In the genomic region with DNA sequence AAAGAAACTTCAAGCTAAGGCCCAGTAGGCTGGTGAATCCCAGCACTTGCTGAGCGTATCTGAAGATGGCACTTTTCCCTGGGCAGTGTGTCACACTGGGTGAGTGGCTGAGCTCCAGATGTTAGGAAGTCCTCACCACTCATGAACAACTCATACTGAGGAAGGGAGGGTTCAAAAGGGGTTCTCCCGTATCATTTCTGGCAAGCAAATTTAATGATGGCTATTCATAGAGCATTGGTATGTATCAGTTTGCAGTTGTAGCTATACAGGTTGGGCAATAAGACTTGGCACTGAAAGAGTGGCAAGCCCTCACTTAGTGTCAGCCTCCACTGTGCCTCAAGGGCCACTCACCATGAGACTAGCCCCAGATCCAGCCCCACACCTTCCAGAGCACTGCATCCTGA, we compare ENCODE assay signal across 23 cellular contexts. TPM values are rescaled to one million over a fixed set of nuclear protein-coding genes. Genes with fewer than 3 reads are reported as not detected.
DNase-seq lines count a peak whose midpoint lies in the region; ATAC-seq, FAIRE-seq and TF ChIP-seq lines count a peak whose summit lies in the region.
"Had no signal": no experiment of that assay in that cellular context is flagged by ENCODE, and none has a peak within 500 bp of the region (broad histone marks: within the 10 kb centered on the region; RNA-seq: fewer than 3 reads in every experiment).

No MANE protein-coding gene starts in this region.

- TF ChIP-seq EP300 in HepG2 (IDR thresholded peaks at IDR 0.05; ENCODE audit: low read depth in 2 of 2, low read length in 2 of 2) = no peak
- TF ChIP-seq EP300 in HepG2 (CRISPR knock-in tag; IDR thresholded peaks at IDR 0.05; ENCODE audit: borderline replicate concordance) = no peak
- no peak for TF ChIP-seq EP300 in stomach (IDR thresholded peaks at IDR 0.05)

- H3K9ac ChIP-seq in HepG2 (ENCODE audit: insufficient read depth, low read depth, low read length) = no peak overlapping the region

- H3K9me3 ChIP-seq in right lobe of liver (no peaks in the 10 kb centered on the region), HepG2 (ENCODE audit: low read length) (no peaks in the 10 kb centered on the region), stomach (no peaks in the 10 kb centered on the region)
- H3K9me3 ChIP-seq: A549, heart right ventricle, vagina had no signal

- no TSS peak for BruUV-seq in HepG2 (replicated peaks; lab: Mats Ljungman, UMichigan)

- no peak for TF ChIP-seq RAD21 in HepG2 (CRISPR knock-in tag; IDR thresholded peaks at IDR 0.05)

- 57% methylated on average over 2 of the region's 2 CpGs for WGBS in right lobe of liver (ENCODE audit: insufficient coverage, low coverage, low lambda C conversion rate, missing lambda C conversion rate)
- 92% methylated on average over 2 of the region's 2 CpGs for WGBS in HepG2 (ENCODE audit: low lambda C conversion rate)
- WGBS in stomach, 5 donors = 63 to 80% (median 74%) methylated on average over 2 of the region's 2 CpGs

- in situ Hi-C loops in HepG2 (cut with HindIII; ENCODE audit: extremely low pct_ligation_motif_present, low pct_unique_long_range_greater_than_20kb) = no loop called here

- H3K36me3 ChIP-seq in right lobe of liver = no peaks in the 10 kb centered on the region
- H3K36me3 ChIP-seq in HepG2 (replicated peaks in 1 of 2; ENCODE audit: control insufficient read depth in 1 of 2, insufficient read depth in 2 of 2, low read length in 2 of 2) = peaks cover 0 to 2% of the 10 kb centered on the region in 2 experiments; a peak in 2 of 5 replicates
- H3K36me3 ChIP-seq in stomach = no peaks in the 10 kb centered on the region
- H3K36me3 ChIP-seq: vagina had no signal

- TF ChIP-seq CTCF in right lobe of liver (IDR thresholded peaks at IDR 0.05) (no peak), HepG2 (CRISPR knock-in tag; IDR thresholded peaks at IDR 0.05) (no peak), stomach (IDR thresholded peaks at IDR 0.05) (no peak)

- DNase-seq in right lobe of liver = peak in 1 of 3 donors; percentile 12
- no peak for DNase-seq in HepG2 (ENCODE audit: low spot score)
- DNase-seq in RPMI7951 (ENCODE audit: low read depth) = peak; percentile 59
- peak; percentile 57 for DNase-seq in fibroblast of peridontal ligament (ENCODE audit: extremely low read depth)
- no peak for DNase-seq in RPMI8226
- no peak for DNase-seq in stomach
- DNase-seq in GM12892 (ENCODE audit: insufficient read length) = no peak
- DNase-seq: activated CD4-positive, alpha-beta T cell treated with anti-CD3 and anti-CD28 coated beads, Interleukin-2, amount 10 ng/mL, durations not matched to agents 24 days and 14 days; activated CD8-positive, alpha-beta memory T cell treated with anti-CD3 and anti-CD28 coated beads, Interleukin-2, amount 50 U/mL, for 4 hours; activated gamma-delta T cell; erythroblast; heart right ventricle; KG1; NCI-H1105; NCI-H2107; NCI-H526; SHP77; stimulated activated CD4-positive, alpha-beta T cell treated with anti-CD3 and anti-CD28 coated beads, Interleukin-2, amount 100 ng/mL, for 24 hours had no signal

- no peak overlapping the region for H3K4me2 ChIP-seq in HepG2 (ENCODE audit: low read depth, low read length)
- H3K4me2 ChIP-seq: A549 had no signal

- POLR2A ChIA-PET in HepG2 (lab: Yijun Ruan, JAX) = interaction anchor here (1.1 kb wide), 2 partner anchors 138 to 376 kb away, joined by 3 read pairs; a partner anchor contains a TSS

- H2AFZ ChIP-seq in HepG2 (ENCODE audit: low read length) = no peak overlapping the region

- peaks cover 0 to 23% (median 7%) of the 10 kb centered on the region in 4 donors for H3K4me1 ChIP-seq in right lobe of liver
- peaks cover 11% of the 10 kb centered on the region; the same call in 1 of the 2 replicates for H3K4me1 ChIP-seq in HepG2 (ENCODE audit: insufficient read depth, low read length)
- peaks cover 0 to 14% (median 7%) of the 10 kb centered on the region in 4 donors for H3K4me1 ChIP-seq in stomach
- H3K4me1 ChIP-seq: A549 had no signal

- TF ChIP-seq POLR2A in right lobe of liver (IDR thresholded peaks at IDR 0.05) (no peak), HepG2 (IDR thresholded peaks at IDR 0.05; ENCODE audit: insufficient read depth in 1 of 2, low read depth in 2 of 2, low read length in 2 of 2) (no peak), stomach (IDR thresholded peaks at IDR 0.05) (no peak), GM12892 (IDR thresholded peaks at IDR 0.05; ENCODE audit: low read depth, low read length) (no peak)

- ATAC-seq in right lobe of liver (peak; percentile 56 to 73 (median 65)), HepG2 (no peak; the same call in 2 of the 3 replicates)
- no peak for ATAC-seq in activated CD4-positive, CD25-positive, alpha-beta regulatory T cell treated with anti-CD3 and anti-CD28 coated beads, Interleukin-2, amount 50 U/mL, for 24 hours
- ATAC-seq: A549 had no signal

- H4K20me1 ChIP-seq in HepG2 (ENCODE audit: insufficient read depth, low read length) = no peaks in the 10 kb centered on the region

- H3K27ac ChIP-seq in right lobe of liver (no peak overlapping the region), HepG2 (ENCODE audit: extremely low read length, insufficient read depth, low read length) (no peak overlapping the region), stomach (no peak overlapping the region)
- H3K27ac ChIP-seq: A549, heart right ventricle, HL-60, vagina had no signal

- CTCF ChIA-PET in HepG2 (lab: Yijun Ruan, JAX; ENCODE audit: low intra/inter-chr PET ratio, low total read pairs) = no interaction called here

- FAIRE-seq in HepG2 (lab: Jason Lieb, UNC) (no peak), GM12892 (lab: Jason Lieb, UNC) (no peak)
- FAIRE-seq: A549 had no signal

- H3K27me3 ChIP-seq in right lobe of liver (no peaks in the 10 kb centered on the region), HepG2 (ENCODE audit: control insufficient read depth in 1 of 2, insufficient read depth in 2 of 2, low read length in 2 of 2) (no peaks in the 10 kb centered on the region), stomach (no peaks in the 10 kb centered on the region)
- H3K27me3 ChIP-seq: heart right ventricle, vagina had no signal

- peaks cover 23% of the 10 kb centered on the region for H3K79me2 ChIP-seq in HepG2 (ENCODE audit: insufficient read depth, low read length)

- H3K4me3 ChIP-seq in right lobe of liver = no peak overlapping the region
- H3K4me3 ChIP-seq in HepG2 (replicated peaks in 1 of 3; ENCODE audit: insufficient read depth in 1 of 3, low read depth in 2 of 3, low read length in 3 of 3) = no peak overlapping the region
- no peak overlapping the region for H3K4me3 ChIP-seq in stomach
- H3K4me3 ChIP-seq: A549, heart right ventricle, lung, vagina had no signal

- intact Hi-C loops in right lobe of liver (cut with DNase I) = no loop called here
- intact Hi-C loops in HepG2 (cut with micrococcal nuclease; ENCODE audit: unreplicated experiment) = no loop called here
- intact Hi-C loops in stomach (cut with DNase I; ENCODE audit: low total_unique reads) = no loop called here

RNA-seq across cellular contexts. Expression of a gene that starts 10.7 kb away (rescaled TPM):
- 10 to 100 TPM; 19.7 to 39.7 (median 24.6) TPM for total RNA-seq in right lobe of liver
- 17.2 and 17.6 TPM in 2 replicates for total RNA-seq in HepG2 (2016; rRNA removed; fragmentation: Illumina TruSeq; extraction: Trizol)
- 5.6 and 6.5 TPM in 2 replicates for total RNA-seq in HepG2 (2016; cell fraction: cytosol; rRNA removed; fragmentation: Illumina TruSeq; extraction: Trizol; ENCODE audit: low read depth)
- 15.5 and 19.1 TPM in 2 replicates for total RNA-seq in HepG2 (2016; cell fraction: insoluble cytoplasmic fraction; rRNA removed; fragmentation: Illumina TruSeq; extraction: Trizol)
- 13.6 and 15.8 TPM in 2 replicates for total RNA-seq in HepG2 (2016; cell fraction: membrane; rRNA removed; fragmentation: Illumina TruSeq; extraction: Trizol)
- total RNA-seq in HepG2 (2016; cell fraction: nucleus; rRNA removed; fragmentation: Illumina TruSeq; extraction: Trizol) = 9.0 and 12.8 TPM in 2 replicates
- 11.1 and 12.8 TPM in 2 replicates for polyA plus RNA-seq in HepG2 (2011; rRNA removed)
- polyA plus RNA-seq in HepG2 (2011; cell fraction: cytosol; rRNA removed) = 11.1 and 12.3 TPM in 2 replicates
- 8.1 and 9.3 TPM in 2 replicates for polyA plus RNA-seq in HepG2 (2011; cell fraction: nucleus; rRNA removed)
- polyA plus RNA-seq in HepG2 (2012) = 7.0 and 7.9 TPM in 2 replicates
- 2.9 and 5.2 TPM in 2 replicates for polyA plus RNA-seq in HepG2 (2016; cell fraction: cytosol; fragmentation: Illumina TruSeq; extraction: Trizol; ENCODE audit: low read depth)
- polyA plus RNA-seq in HepG2 (2016; cell fraction: insoluble cytoplasmic fraction; fragmentation: Illumina TruSeq; extraction: Trizol; ENCODE audit: low read depth) = 12.7 and 14.1 TPM in 2 replicates
- polyA plus RNA-seq in HepG2 (2016; cell fraction: membrane; fragmentation: Illumina TruSeq; extraction: Trizol; ENCODE audit: low read depth) = 8.7 and 9.6 TPM in 2 replicates
- 18.9 and 20.0 TPM in 2 replicates for polyA plus RNA-seq in HepG2 (2016; cell fraction: nucleus; fragmentation: Illumina TruSeq; extraction: Trizol; ENCODE audit: insufficient read depth, low read depth)
- 26.4 and 27.3 TPM in 2 replicates for polyA minus RNA-seq in HepG2 (2011; rRNA and poly(A)+ RNA removed; ENCODE audit: low replicate concordance)
- polyA minus RNA-seq in HepG2 (2011; cell fraction: cytosol; rRNA and poly(A)+ RNA removed) = 6.1 and 9.6 TPM in 2 replicates
- polyA minus RNA-seq in HepG2 (2011; cell fraction: nucleus; rRNA and poly(A)+ RNA removed) = 8.1 and 8.8 TPM in 2 replicates
- total RNA-seq in RPMI7951 (2014; rRNA removed; shearing (Covaris generic)) = 11.1 and 12.4 TPM in 2 replicates
- 10 to 100 TPM in 4 of 5 donors, 1 to 10 TPM in 1; 7.6 to 87.5 (median 13.3) TPM for total RNA-seq in stomach
- 10 to 100 TPM in 1 of 3 donors, 1 to 10 TPM in 2; 8.6 to 13.4 (median 10.0) TPM for polyA plus RNA-seq in stomach
- polyA plus RNA-seq in GM12892 (2012; ENCODE audit: missing spikeins) = 7.1 TPM

RNA-seq across cellular contexts. Expression of a gene that starts 41.8 kb away (rescaled TPM):
- total RNA-seq in right lobe of liver (1 to 10 TPM; 1.4 to 4.3 (median 2.5) TPM), HepG2 (2016; rRNA removed; fragmentation: Illumina TruSeq; extraction: Trizol) (1.7 and 3.1 TPM in 2 replicates), stomach (10 to 100 TPM in 1 of 5 donors, 1 to 10 TPM in 1, not detected in 3; 3.5 to 83.0 TPM)
- 1.9 and 2.8 TPM in 2 replicates for total RNA-seq in HepG2 (2016; cell fraction: cytosol; rRNA removed; fragmentation: Illumina TruSeq; extraction: Trizol; ENCODE audit: low read depth)
- 2.1 and 4.2 TPM in 2 replicates for total RNA-seq in HepG2 (2016; cell fraction: insoluble cytoplasmic fraction; rRNA removed; fragmentation: Illumina TruSeq; extraction: Trizol)
- total RNA-seq in HepG2 (2016; cell fraction: membrane; rRNA removed; fragmentation: Illumina TruSeq; extraction: Trizol) = 2.2 and 3.5 TPM in 2 replicates
- 1.9 and 4.3 TPM in 2 replicates for total RNA-seq in HepG2 (2016; cell fraction: nucleus; rRNA removed; fragmentation: Illumina TruSeq; extraction: Trizol)
- polyA plus RNA-seq in HepG2 (2011; rRNA removed) (1.5 and 2.0 TPM in 2 replicates), stomach (1 to 10 TPM; 3.2 to 3.6 (median 3.4) TPM)
- 1.8 and 2.8 TPM in 2 replicates for polyA plus RNA-seq in HepG2 (2011; cell fraction: cytosol; rRNA removed)
- polyA plus RNA-seq in HepG2 (2011; cell fraction: nucleus; rRNA removed) = 7.9 and 8.0 TPM in 2 replicates
- polyA plus RNA-seq in HepG2 (2012) = 1.3 and 1.7 TPM in 2 replicates
- polyA plus RNA-seq in HepG2 (2016; cell fraction: cytosol; fragmentation: Illumina TruSeq; extraction: Trizol; ENCODE audit: low read depth) = 1.6 and 2.1 TPM in 2 replicates
- polyA plus RNA-seq in HepG2 (2016; cell fraction: insoluble cytoplasmic fraction; fragmentation: Illumina TruSeq; extraction: Trizol; ENCODE audit: low read depth) = 2.2 and 3.1 TPM in 2 replicates
- 2.3 and 2.5 TPM in 2 replicates for polyA plus RNA-seq in HepG2 (2016; cell fraction: membrane; fragmentation: Illumina TruSeq; extraction: Trizol; ENCODE audit: low read depth)
- 5.2 and 6.4 TPM in 2 replicates for polyA plus RNA-seq in HepG2 (2016; cell fraction: nucleus; fragmentation: Illumina TruSeq; extraction: Trizol; ENCODE audit: insufficient read depth, low read depth)
- 0.12 and 1.3 TPM in 2 replicates for polyA minus RNA-seq in HepG2 (2011; rRNA and poly(A)+ RNA removed; ENCODE audit: low replicate concordance)
- 0.53 and 0.79 TPM in 2 replicates for polyA minus RNA-seq in HepG2 (2011; cell fraction: cytosol; rRNA and poly(A)+ RNA removed)
- 0.62 and 0.64 TPM in 2 replicates for polyA minus RNA-seq in HepG2 (2011; cell fraction: nucleus; rRNA and poly(A)+ RNA removed)
- 6.4 and 7.5 TPM in 2 replicates for total RNA-seq in RPMI7951 (2014; rRNA removed; shearing (Covaris generic))
- polyA plus RNA-seq in GM12892 (2012; ENCODE audit: missing spikeins) = 2.1 TPM

RNA-seq across cellular contexts. Expression of a gene that starts 41.8 kb away (rescaled TPM):
- total RNA-seq in right lobe of liver (1 to 10 TPM; 4.4 to 8.9 (median 7.3) TPM), HepG2 (2016; rRNA removed; fragmentation: Illumina TruSeq; extraction: Trizol) (20.8 and 21.4 TPM in 2 replicates), stomach (100 to 1,000 TPM in 1 of 5 donors, 10 to 100 TPM in 2, 1 to 10 TPM in 2; 5.8 to 113 (median 10.4) TPM)
- total RNA-seq in HepG2 (2016; cell fraction: cytosol; rRNA removed; fragmentation: Illumina TruSeq; extraction: Trizol; ENCODE audit: low read depth) = 10.8 and 12.4 TPM in 2 replicates
- total RNA-seq in HepG2 (2016; cell fraction: insoluble cytoplasmic fraction; rRNA removed; fragmentation: Illumina TruSeq; extraction: Trizol) = 17.9 and 24.2 TPM in 2 replicates
- 17.6 and 19.5 TPM in 2 replicates for total RNA-seq in HepG2 (2016; cell fraction: membrane; rRNA removed; fragmentation: Illumina TruSeq; extraction: Trizol)
- total RNA-seq in HepG2 (2016; cell fraction: nucleus; rRNA removed; fragmentation: Illumina TruSeq; extraction: Trizol) = 13.8 and 15.4 TPM in 2 replicates
- polyA plus RNA-seq in HepG2 (2011; rRNA removed) (10.8 and 12.2 TPM in 2 replicates), stomach (10 to 100 TPM; 19.7 to 31.5 (median 20.5) TPM)
- polyA plus RNA-seq in HepG2 (2011; cell fraction: cytosol; rRNA removed) = 6.0 and 11.2 TPM in 2 replicates
- 29.2 and 37.2 TPM in 2 replicates for polyA plus RNA-seq in HepG2 (2011; cell fraction: nucleus; rRNA removed)
- 9.4 and 12.3 TPM in 2 replicates for polyA plus RNA-seq in HepG2 (2012)
- polyA plus RNA-seq in HepG2 (2016; cell fraction: cytosol; fragmentation: Illumina TruSeq; extraction: Trizol; ENCODE audit: low read depth) = 11.8 and 13.2 TPM in 2 replicates
- polyA plus RNA-seq in HepG2 (2016; cell fraction: insoluble cytoplasmic fraction; fragmentation: Illumina TruSeq; extraction: Trizol; ENCODE audit: low read depth) = 18.0 and 18.5 TPM in 2 replicates
- 9.5 and 15.3 TPM in 2 replicates for polyA plus RNA-seq in HepG2 (2016; cell fraction: membrane; fragmentation: Illumina TruSeq; extraction: Trizol; ENCODE audit: low read depth)
- polyA plus RNA-seq in HepG2 (2016; cell fraction: nucleus; fragmentation: Illumina TruSeq; extraction: Trizol; ENCODE audit: insufficient read depth, low read depth) = 33.6 and 35.0 TPM in 2 replicates
- polyA minus RNA-seq in HepG2 (2011; rRNA and poly(A)+ RNA removed; ENCODE audit: low replicate concordance) = 6.6 and 7.1 TPM in 2 replicates
- polyA minus RNA-seq in HepG2 (2011; cell fraction: cytosol; rRNA and poly(A)+ RNA removed) = 4.5 and 7.8 TPM in 2 replicates
- polyA minus RNA-seq in HepG2 (2011; cell fraction: nucleus; rRNA and poly(A)+ RNA removed) = 3.6 and 3.9 TPM in 2 replicates
- 13.6 and 14.8 TPM in 2 replicates for total RNA-seq in RPMI7951 (2014; rRNA removed; shearing (Covaris generic))
- polyA plus RNA-seq in GM12892 (2012; ENCODE audit: missing spikeins) = 7.7 TPM

RNA-seq across cellular contexts. Expression of a gene that starts 47.6 kb away (rescaled TPM):
- 1 to 10 TPM; 1.3 to 4.8 (median 2.6) TPM for total RNA-seq in right lobe of liver
- total RNA-seq in HepG2 (2016; rRNA removed; fragmentation: Illumina TruSeq; extraction: Trizol) = 3.0 and 4.3 TPM in 2 replicates
- 22.8 and 24.1 TPM in 2 replicates for total RNA-seq in HepG2 (2016; cell fraction: cytosol; rRNA removed; fragmentation: Illumina TruSeq; extraction: Trizol; ENCODE audit: low read depth)
- 2.5 and 4.0 TPM in 2 replicates for total RNA-seq in HepG2 (2016; cell fraction: insoluble cytoplasmic fraction; rRNA removed; fragmentation: Illumina TruSeq; extraction: Trizol)
- total RNA-seq in HepG2 (2016; cell fraction: membrane; rRNA removed; fragmentation: Illumina TruSeq; extraction: Trizol) = 18.3 and 19.1 TPM in 2 replicates
- 1.6 and 2.2 TPM in 2 replicates for total RNA-seq in HepG2 (2016; cell fraction: nucleus; rRNA removed; fragmentation: Illumina TruSeq; extraction: Trizol)
- polyA plus RNA-seq in HepG2 (2011; rRNA removed) = 3.5 and 3.6 TPM in 2 replicates
- 4.3 and 6.9 TPM in 2 replicates for polyA plus RNA-seq in HepG2 (2011; cell fraction: cytosol; rRNA removed)
- polyA plus RNA-seq in HepG2 (2011; cell fraction: nucleus; rRNA removed) = 2.8 and 3.0 TPM in 2 replicates
- 1.3 and 2.2 TPM in 2 replicates for polyA plus RNA-seq in HepG2 (2012)
- 26.8 and 27.5 TPM in 2 replicates for polyA plus RNA-seq in HepG2 (2016; cell fraction: cytosol; fragmentation: Illumina TruSeq; extraction: Trizol; ENCODE audit: low read depth)
- 2.2 and 3.0 TPM in 2 replicates for polyA plus RNA-seq in HepG2 (2016; cell fraction: insoluble cytoplasmic fraction; fragmentation: Illumina TruSeq; extraction: Trizol; ENCODE audit: low read depth)
- 17.4 and 17.7 TPM in 2 replicates for polyA plus RNA-seq in HepG2 (2016; cell fraction: membrane; fragmentation: Illumina TruSeq; extraction: Trizol; ENCODE audit: low read depth)
- 1.5 and 2.9 TPM in 2 replicates for polyA plus RNA-seq in HepG2 (2016; cell fraction: nucleus; fragmentation: Illumina TruSeq; extraction: Trizol; ENCODE audit: insufficient read depth, low read depth)
- polyA minus RNA-seq in HepG2 (2011; rRNA and poly(A)+ RNA removed; ENCODE audit: low replicate concordance) = 2.8 and 3.8 TPM in 2 replicates
- 0.79 and 2.1 TPM in 2 replicates for polyA minus RNA-seq in HepG2 (2011; cell fraction: cytosol; rRNA and poly(A)+ RNA removed)
- 0.50 and 0.77 TPM in 2 replicates for polyA minus RNA-seq in HepG2 (2011; cell fraction: nucleus; rRNA and poly(A)+ RNA removed)
- total RNA-seq in RPMI7951 (2014; rRNA removed; shearing (Covaris generic)) = 1.6 and 1.9 TPM in 2 replicates
- 10 to 100 TPM in 3 of 5 donors, 1 to 10 TPM in 2; 1.1 to 56.7 (median 14.6) TPM for total RNA-seq in stomach
- 1 to 10 TPM; 3.5 to 7.2 (median 7.0) TPM for polyA plus RNA-seq in stomach
- 4.0 TPM for polyA plus RNA-seq in GM12892 (2012; ENCODE audit: missing spikeins)

RNA-seq across cellular contexts. Expression of a gene that starts 48.3 kb away (rescaled TPM):
- total RNA-seq in right lobe of liver = 1 to 10 TPM; 4.0 to 8.2 (median 5.9) TPM
- 26.1 and 32.6 TPM in 2 replicates for total RNA-seq in HepG2 (2016; rRNA removed; fragmentation: Illumina TruSeq; extraction: Trizol)
- total RNA-seq in HepG2 (2016; cell fraction: cytosol; rRNA removed; fragmentation: Illumina TruSeq; extraction: Trizol; ENCODE audit: low read depth) = 11.9 and 12.4 TPM in 2 replicates
- 22.4 and 31.8 TPM in 2 replicates for total RNA-seq in HepG2 (2016; cell fraction: insoluble cytoplasmic fraction; rRNA removed; fragmentation: Illumina TruSeq; extraction: Trizol)
- total RNA-seq in HepG2 (2016; cell fraction: membrane; rRNA removed; fragmentation: Illumina TruSeq; extraction: Trizol) = 20.9 and 24.1 TPM in 2 replicates
- total RNA-seq in HepG2 (2016; cell fraction: nucleus; rRNA removed; fragmentation: Illumina TruSeq; extraction: Trizol) = 18.3 and 24.0 TPM in 2 replicates
- polyA plus RNA-seq in HepG2 (2011; rRNA removed) = 37.1 and 38.3 TPM in 2 replicates
- 15.3 and 28.8 TPM in 2 replicates for polyA plus RNA-seq in HepG2 (2011; cell fraction: cytosol; rRNA removed)
- polyA plus RNA-seq in HepG2 (2011; cell fraction: nucleus; rRNA removed) = 82.8 and 84.5 TPM in 2 replicates
- polyA plus RNA-seq in HepG2 (2012) = 28.9 and 29.0 TPM in 2 replicates
- 18.7 and 21.0 TPM in 2 replicates for polyA plus RNA-seq in HepG2 (2016; cell fraction: cytosol; fragmentation: Illumina TruSeq; extraction: Trizol; ENCODE audit: low read depth)
- polyA plus RNA-seq in HepG2 (2016; cell fraction: insoluble cytoplasmic fraction; fragmentation: Illumina TruSeq; extraction: Trizol; ENCODE audit: low read depth) = 30.7 and 42.2 TPM in 2 replicates
- polyA plus RNA-seq in HepG2 (2016; cell fraction: membrane; fragmentation: Illumina TruSeq; extraction: Trizol; ENCODE audit: low read depth) = 29.3 and 29.6 TPM in 2 replicates
- polyA plus RNA-seq in HepG2 (2016; cell fraction: nucleus; fragmentation: Illumina TruSeq; extraction: Trizol; ENCODE audit: insufficient read depth, low read depth) = 42.9 and 46.5 TPM in 2 replicates
- polyA minus RNA-seq in HepG2 (2011; rRNA and poly(A)+ RNA removed; ENCODE audit: low replicate concordance) = 39.4 and 41.0 TPM in 2 replicates
- polyA minus RNA-seq in HepG2 (2011; cell fraction: cytosol; rRNA and poly(A)+ RNA removed) = 18.9 and 21.7 TPM in 2 replicates
- 18.6 and 22.8 TPM in 2 replicates for polyA minus RNA-seq in HepG2 (2011; cell fraction: nucleus; rRNA and poly(A)+ RNA removed)
- total RNA-seq in RPMI7951 (2014; rRNA removed; shearing (Covaris generic)) = 42.8 and 47.2 TPM in 2 replicates
- 10 to 100 TPM in 2 of 5 donors, 1 to 10 TPM in 2, under 1 TPM in 1; 0.87 to 30.3 (median 5.3) TPM for total RNA-seq in stomach
- polyA plus RNA-seq in stomach = 10 to 100 TPM; 12.0 to 17.1 (median 16.2) TPM
- 20.4 TPM for polyA plus RNA-seq in GM12892 (2012; ENCODE audit: missing spikeins)

Comparison
In these comparisons a context has a peak if more than half of its experiments do, and no peak if none do; other contexts are left out.
1. ATAC-seq: peak in right lobe of liver (4 of 4); none in HepG2 (single experiment) and activated CD4-positive, CD25-positive, alpha-beta regulatory T cell treated with anti-CD3 and anti-CD28 coated beads, Interleukin-2, amount 50 U/mL, for 24 hours (0 of 2).
2. DNase-seq: peak in RPMI7951 (single experiment) and fibroblast of peridontal ligament (single experiment); none in HepG2 (single experiment), RPMI8226 (single experiment), stomach (single experiment) and GM12892 (single experiment).